1 cellular context compared by ENCODE assay signal in the genomic region with DNA sequence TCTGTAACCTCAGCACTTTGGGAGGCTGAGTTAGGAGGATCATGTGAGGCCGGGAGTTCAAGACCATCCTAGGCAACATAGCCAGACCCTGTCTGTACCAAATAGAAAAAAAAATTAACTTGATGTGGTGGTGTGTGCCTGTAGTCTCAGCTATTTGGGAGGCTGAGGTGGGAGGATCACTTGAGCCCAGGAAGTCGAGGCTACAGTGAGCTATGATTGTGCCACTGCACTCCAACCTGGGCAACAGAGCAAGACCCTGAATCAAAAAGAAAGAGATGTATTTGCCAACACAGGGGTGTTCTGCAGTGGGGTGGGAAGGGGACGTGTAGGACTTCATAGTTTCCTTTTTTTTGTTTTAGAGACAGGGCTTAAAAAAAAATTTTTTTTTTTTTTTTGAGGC.
TF ChIP-seq lines count a peak whose summit lies in the region.

No MANE protein-coding gene starts in this region.

TF ChIP-seq in K562, 482 proteins besides CTCF, POLR2A, EP300 and RAD21:
- TF ChIP-seq ZNF121 (CRISPR knock-in tag; conservative IDR thresholded peaks at IDR 0.05) (peak; percentile 83), RBM25 (IDR thresholded peaks at IDR 0.05; ENCODE audit: low read depth, low read length, severe bottlenecking) (peak; percentile 8)
